In genomic region chr9:106733828-106734227, GRCh38 we compare ENCODE assay signal across 27 cellular contexts.
"Had no signal": no experiment of that assay in that cellular context is flagged by ENCODE, and none has a peak within 500 bp of the region (broad histone marks: within the 10 kb centered on the region; RNA-seq: fewer than 3 reads in every experiment).

No MANE protein-coding gene starts in this region.

- H3K27me3 Mint-ChIP-seq: activated CD4-positive, alpha-beta T cell treated with anti-CD3 and anti-CD28 coated beads for 36 hours; activated CD8-positive, alpha-beta T cell treated with anti-CD3 and anti-CD28 coated beads for 36 hours; activated naive CD8-positive, alpha-beta T cell treated with anti-CD3 and anti-CD28 coated beads, Interleukin-2, amount 10 ng/mL, durations not matched to agents 7 days and 5 days had no signal

- H3K27me3 ChIP-seq: adrenal gland, MG63, Peyer's patch, SJCRH30 had no signal

- H3K36me3 Mint-ChIP-seq: activated naive CD8-positive, alpha-beta T cell treated with anti-CD3 and anti-CD28 coated beads, Interleukin-2, amount 10 ng/mL, durations not matched to agents 7 days and 5 days had no signal

- H3K27ac ChIP-seq: adrenal gland, Peyer's patch, RWPE1, SJCRH30, WERI-Rb-1 had no signal

- H3K4me3 ChIP-seq: adrenal gland, MG63, Peyer's patch, SJCRH30 had no signal

- H3K4me1 ChIP-seq: adrenal gland, Peyer's patch, SJCRH30 had no signal

- H3K36me3 ChIP-seq: adrenal gland, MG63, Peyer's patch, SJCRH30, WERI-Rb-1 had no signal

- H3K4me3 Mint-ChIP-seq: activated CD4-positive, alpha-beta T cell treated with anti-CD3 and anti-CD28 coated beads for 36 hours; activated CD8-positive, alpha-beta T cell treated with anti-CD3 and anti-CD28 coated beads for 36 hours; activated naive CD8-positive, alpha-beta T cell treated with anti-CD3 and anti-CD28 coated beads, Interleukin-2, amount 10 ng/mL, durations not matched to agents 7 days and 5 days had no signal

- H3K9me3 ChIP-seq: adrenal gland, MG63, Peyer's patch, SJCRH30, SK-N-SH had no signal

- H3K4me1 Mint-ChIP-seq: activated CD4-positive, alpha-beta T cell treated with anti-CD3 and anti-CD28 coated beads for 36 hours; activated naive CD8-positive, alpha-beta T cell treated with anti-CD3 and anti-CD28 coated beads, Interleukin-2, amount 10 ng/mL, durations not matched to agents 7 days and 5 days had no signal

- DNase-seq: activated CD4-positive, alpha-beta T cell treated with anti-CD3 and anti-CD28 coated beads for 36 hours; activated CD8-positive, alpha-beta memory T cell treated with anti-CD3 and anti-CD28 coated beads, Interleukin-2, amount 50 U/mL, for 48 hours; activated CD8-positive, alpha-beta T cell treated with anti-CD3 and anti-CD28 coated beads for 36 hours; activated naive CD4-positive, alpha-beta T cell treated with anti-CD3 and anti-CD28 coated beads, Interleukin-2, amount 50 U/mL, for 16 hours; activated naive CD8-positive, alpha-beta T cell treated with anti-CD3 and anti-CD28 coated beads, Interleukin-2, amount 10 ng/mL, durations not matched to agents 7 days and 5 days; activated T-cell treated with anti-CD3 and anti-CD28 coated beads, Interleukin-2, amount 50 U/mL, for 1 hour; adrenal gland; anterior cingulate cortex; cerebellar nuclear complex; MG63; MV-4-11; NCI-H1092 treated with DMSO at 0.1 percent for 48 hours; NCI-H1436 treated with DMSO at 0.1 percent for 48 hours; NCI-H187; NCI-H2081; NCI-H446; NCI-H524; NCI-H774; NK-92 treated with Interleukin-12 subunit alpha and Interleukin-12 subunit beta, amount 100 ng/mL, for 24 hours; OCI-M1; Peyer's patch; Right ventricle myocardium superior; SJCRH30; SK-N-SH; T-helper 1 cell; WERI-Rb-1 had no signal

- H3K27ac Mint-ChIP-seq: activated CD4-positive, alpha-beta T cell treated with anti-CD3 and anti-CD28 coated beads for 36 hours; activated CD8-positive, alpha-beta T cell treated with anti-CD3 and anti-CD28 coated beads for 36 hours; activated naive CD8-positive, alpha-beta T cell treated with anti-CD3 and anti-CD28 coated beads, Interleukin-2, amount 10 ng/mL, durations not matched to agents 7 days and 5 days had no signal

- H3K9me3 Mint-ChIP-seq: activated CD8-positive, alpha-beta T cell treated with anti-CD3 and anti-CD28 coated beads for 36 hours had no signal
